In genomic region chr11:78037825-78038620, GRCh38 we compare ENCODE assay signal across 19 cellular contexts. TPM values are rescaled to one million over a fixed set of nuclear protein-coding genes. Genes with fewer than 3 reads are reported as not detected.
A peak's percentile ranks its signal among the peaks of the same experiment; 100 is the strongest.
DNase-seq lines count a peak whose midpoint lies in the region; ATAC-seq, FAIRE-seq and TF ChIP-seq lines count a peak whose summit lies in the region.
"Had no signal": no experiment of that assay in that cellular context is flagged by ENCODE, and none has a peak within 500 bp of the region (broad histone marks: within the 10 kb centered on the region; RNA-seq: fewer than 3 reads in every experiment).

No MANE protein-coding gene starts in this region.

- no peak for FAIRE-seq in GM12892 (lab: Jason Lieb, UNC)
- FAIRE-seq: A549, G401.6, GM12878 had no signal

- no peaks in the 10 kb centered on the region for H3K9me3 Mint-ChIP-seq in HFFc6
- H3K9me3 Mint-ChIP-seq in activated T-helper 17 cell treated with anti-CD3 and anti-CD28 coated beads, Interleukin-2, amount 50 U/mL, for 72 hours, result peaks cover 3% of the 10 kb centered on the region
- H3K9me3 Mint-ChIP-seq in osteocyte (ENCODE audit: unreplicated experiment), result no peaks in the 10 kb centered on the region
- no peaks in the 10 kb centered on the region for H3K9me3 Mint-ChIP-seq in progenitor cell of endocrine pancreas (ENCODE audit: low read depth)

- H3K27me3 ChIP-seq in right lobe of liver (no peaks in the 10 kb centered on the region), Peyer's patch (no peaks in the 10 kb centered on the region)

- H3K4me3 Mint-ChIP-seq in HFFc6 (no peak overlapping the region), osteocyte (ENCODE audit: unreplicated experiment) (no peak overlapping the region), progenitor cell of endocrine pancreas (ENCODE audit: low read depth) (no peak overlapping the region)
- peak overlapping the region; percentile 13 for H3K4me3 Mint-ChIP-seq in activated T-helper 17 cell treated with anti-CD3 and anti-CD28 coated beads, Interleukin-2, amount 50 U/mL, for 72 hours

- H3K27ac Mint-ChIP-seq in HFFc6 (peak overlapping the region; percentile 43; the same call in 1 of the 2 replicates), osteocyte (ENCODE audit: unreplicated experiment) (peak overlapping the region; percentile 100), progenitor cell of endocrine pancreas (no peak overlapping the region)
- H3K27ac Mint-ChIP-seq in activated T-helper 17 cell treated with anti-CD3 and anti-CD28 coated beads, Interleukin-2, amount 50 U/mL, for 72 hours, result peak overlapping the region; percentile 55

- H3K4me1 Mint-ChIP-seq in HFFc6 (ENCODE audit: low read depth) (peaks cover 41% of the 10 kb centered on the region), osteocyte (ENCODE audit: unreplicated experiment) (peaks cover 58% of the 10 kb centered on the region), progenitor cell of endocrine pancreas (ENCODE audit: low read depth) (peaks cover 3% of the 10 kb centered on the region)
- H3K4me1 Mint-ChIP-seq in activated T-helper 17 cell treated with anti-CD3 and anti-CD28 coated beads, Interleukin-2, amount 50 U/mL, for 72 hours, result peaks cover 14% of the 10 kb centered on the region

- H3K36me3 Mint-ChIP-seq in HFFc6 (ENCODE audit: low read depth) (no peaks in the 10 kb centered on the region), osteocyte (ENCODE audit: unreplicated experiment) (no peaks in the 10 kb centered on the region), progenitor cell of endocrine pancreas (ENCODE audit: insufficient read depth) (no peaks in the 10 kb centered on the region)
- no peaks in the 10 kb centered on the region for H3K36me3 Mint-ChIP-seq in activated T-helper 17 cell treated with anti-CD3 and anti-CD28 coated beads, Interleukin-2, amount 50 U/mL, for 72 hours (ENCODE audit: low read depth)

- 35% methylated on average over 9 of the region's 9 CpGs for WGBS in right lobe of liver (ENCODE audit: insufficient coverage, low coverage, low lambda C conversion rate, missing lambda C conversion rate)

- no peaks in the 10 kb centered on the region for H3K9me3 ChIP-seq in right lobe of liver
- no peaks in the 10 kb centered on the region for H3K9me3 ChIP-seq in Peyer's patch
- H3K9me3 ChIP-seq: A549 had no signal

- H3K27me3 Mint-ChIP-seq in HFFc6 (ENCODE audit: insufficient read depth) (peaks cover 2% of the 10 kb centered on the region; the same call in 1 of the 2 replicates), osteocyte (ENCODE audit: unreplicated experiment) (no peaks in the 10 kb centered on the region), progenitor cell of endocrine pancreas (no peaks in the 10 kb centered on the region)
- H3K27me3 Mint-ChIP-seq in activated T-helper 17 cell treated with anti-CD3 and anti-CD28 coated beads, Interleukin-2, amount 50 U/mL, for 72 hours, result no peaks in the 10 kb centered on the region

- TF ChIP-seq POLR2A in right lobe of liver (IDR thresholded peaks at IDR 0.05) (no peak), GM12892 (IDR thresholded peaks at IDR 0.05; ENCODE audit: low read depth, low read length) (no peak), Peyer's patch (IDR thresholded peaks at IDR 0.05) (no peak)

- H3K4me3 ChIP-seq in right lobe of liver, result no peak overlapping the region
- no peak overlapping the region for H3K4me3 ChIP-seq in Peyer's patch
- H3K4me3 ChIP-seq: A549, GM12878, GM23248 had no signal

- peaks cover 0 to 41% (median 16%) of the 10 kb centered on the region in 4 donors for H3K4me1 ChIP-seq in right lobe of liver
- peaks cover 0 to 18% (median 5%) of the 10 kb centered on the region in 4 donors for H3K4me1 ChIP-seq in Peyer's patch

- DNase-seq in HFFc6 (no peak), right lobe of liver (peak; percentile 31 to 80 (median 69)), osteocyte (ENCODE audit: extremely low spot score, unreplicated experiment) (no peak), progenitor cell of endocrine pancreas (ENCODE audit: low spot score, unreplicated experiment) (no peak), GM12892 (ENCODE audit: insufficient read length) (no peak), NCI-H146 treated with DMSO at 0.1 percent for 48 hours (lab: John Stamatoyannopoulos, UW; ENCODE audit: unreplicated experiment) (no peak), Peyer's patch (no peak)
- DNase-seq: C1 segment of cervical spinal cord, DND-41, GM23248, HCEC 1CT, KG1, NCI-H1048 had no signal

- ATAC-seq in activated T-helper 17 cell treated with anti-CD3 and anti-CD28 coated beads, Interleukin-2, amount 50 U/mL, for 72 hours (replicated peaks), result no peak
- ATAC-seq in right lobe of liver, result peak; percentile 46 to 67 (median 66)
- ATAC-seq: GM12878, Right ventricle myocardium inferior had no signal

- peak overlapping the region; percentile 4 to 74 (median 10) for H3K27ac ChIP-seq in right lobe of liver
- peak overlapping the region in 1 of 4 donors; percentile 43 for H3K27ac ChIP-seq in Peyer's patch
- H3K27ac ChIP-seq: GM23248, HL-60 had no signal

- H3K36me3 ChIP-seq in right lobe of liver (no peaks in the 10 kb centered on the region), Peyer's patch (no peaks in the 10 kb centered on the region)

- no peak for TF ChIP-seq CTCF in HFFc6 (IDR thresholded peaks at IDR 0.05)
- no peak for TF ChIP-seq CTCF in right lobe of liver (IDR thresholded peaks at IDR 0.05)
- no peak for TF ChIP-seq CTCF in osteocyte (IDR thresholded peaks at IDR 0.05)
- TF ChIP-seq CTCF in progenitor cell of endocrine pancreas (IDR thresholded peaks at IDR 0.05; ENCODE audit: unreplicated experiment), result no peak
- TF ChIP-seq CTCF in Peyer's patch (IDR thresholded peaks at IDR 0.05), result no peak

- intact Hi-C loops in right lobe of liver (cut with DNase I), result no loop called here

RNA-seq across cellular contexts. Expression of gene KCTD14, which starts 14.9 kb away (rescaled TPM):
- total RNA-seq in HFFc6 (2021; fragmentation: NEBNext Ultra II Directional; extraction: Animal tissue kit (Norgen Biotek cat#: 25700)), result 1 to 10 TPM in 2 of 6 experiments, under 1 TPM in 4; 0.17 to 1.5 (median 0.64) TPM
- total RNA-seq in activated T-helper 17 cell treated with anti-CD3 and anti-CD28 coated beads, Interleukin-2, amount 50 U/mL, for 72 hours, result under 1 TPM in 1 of 2 donors, not detected in 1; 0.21 TPM
- total RNA-seq in right lobe of liver, result 10 to 100 TPM in 1 of 6 experiments, 1 to 10 TPM in 5; 4.8 to 12.1 (median 6.3) TPM
- 0.73 and 1.0 TPM in 2 replicates for total RNA-seq in osteocyte
- 5.4 and 8.9 TPM in 2 replicates for total RNA-seq in progenitor cell of endocrine pancreas
- 0.19 TPM for polyA plus RNA-seq in GM12892 (2012; ENCODE audit: missing spikeins)
- 1 to 10 TPM; 3.3 to 7.1 (median 5.9) TPM for total RNA-seq in Peyer's patch

RNA-seq across cellular contexts. Expression of gene THRSP, which starts 25.6 kb away (rescaled TPM):
- not detected for total RNA-seq in HFFc6 (2021; fragmentation: NEBNext Ultra II Directional; extraction: Animal tissue kit (Norgen Biotek cat#: 25700))
- not detected for total RNA-seq in activated T-helper 17 cell treated with anti-CD3 and anti-CD28 coated beads, Interleukin-2, amount 50 U/mL, for 72 hours
- total RNA-seq in right lobe of liver (10 to 100 TPM in 4 of 6 experiments, 1 to 10 TPM in 2; 3.0 to 92.0 (median 40.1) TPM), osteocyte (not detected in 2 replicates), progenitor cell of endocrine pancreas (not detected in 2 replicates), Peyer's patch (1 to 10 TPM in 1 of 4 donors, not detected in 3; 4.1 TPM)
- polyA plus RNA-seq in GM12892 (2012; ENCODE audit: missing spikeins), result not detected
- total RNA-seq: GM12878, GM23248 had no signal
- polyA plus RNA-seq: A549, GM23248 had no signal

RNA-seq across cellular contexts. Expression of gene NDUFC2, which starts 41.6 kb away (rescaled TPM):
- total RNA-seq in HFFc6 (2021; fragmentation: NEBNext Ultra II Directional; extraction: Animal tissue kit (Norgen Biotek cat#: 25700)), result 100 to 1,000 TPM; 330 to 476 (median 410) TPM
- total RNA-seq in activated T-helper 17 cell treated with anti-CD3 and anti-CD28 coated beads, Interleukin-2, amount 50 U/mL, for 72 hours, result 100 to 1,000 TPM in 1 of 2 donors, 10 to 100 TPM in 1; 80.5 to 149 TPM
- total RNA-seq in right lobe of liver, result 100 to 1,000 TPM; 105 to 265 (median 183) TPM
- total RNA-seq in osteocyte, result 182 and 199 TPM in 2 replicates
- 177 TPM in 2 replicates for total RNA-seq in progenitor cell of endocrine pancreas
- 84.8 TPM for polyA plus RNA-seq in GM12892 (2012; ENCODE audit: missing spikeins)
- total RNA-seq in Peyer's patch, result 100 to 1,000 TPM in 3 of 4 donors, 10 to 100 TPM in 1; 47.0 to 159 (median 117) TPM

RNA-seq across cellular contexts. Expression of gene INTS4, which starts 43.6 kb away (rescaled TPM):
- 10 to 100 TPM; 23.8 to 30.1 (median 28.3) TPM for total RNA-seq in HFFc6 (2021; fragmentation: NEBNext Ultra II Directional; extraction: Animal tissue kit (Norgen Biotek cat#: 25700))
- total RNA-seq in activated T-helper 17 cell treated with anti-CD3 and anti-CD28 coated beads, Interleukin-2, amount 50 U/mL, for 72 hours, result 10 to 100 TPM; 63.5 to 73.5 TPM
- 10 to 100 TPM in 5 of 6 experiments, 1 to 10 TPM in 1; 8.3 to 19.0 (median 14.7) TPM for total RNA-seq in right lobe of liver
- 37.9 and 41.6 TPM in 2 replicates for total RNA-seq in osteocyte
- total RNA-seq in progenitor cell of endocrine pancreas, result 46.3 and 52.5 TPM in 2 replicates
- 30.1 TPM for polyA plus RNA-seq in GM12892 (2012; ENCODE audit: missing spikeins)
- total RNA-seq in Peyer's patch, result 10 to 100 TPM; 38.9 to 68.5 (median 57.5) TPM

Comparison
In these comparisons a context has a peak if more than half of its experiments do, and no peak if none do; other contexts are left out.
1. DNase-seq: peak in right lobe of liver (3 of 3); none in HFFc6 (single experiment), osteocyte (single experiment), progenitor cell of endocrine pancreas (single experiment), GM12892 (single experiment), NCI-H146 treated with DMSO at 0.1 percent for 48 hours (single experiment) and Peyer's patch (0 of 3).